8 cellular contexts compared by ENCODE assay signal in genomic region chr1:235503333-235504121, GRCh38. TPM values are rescaled to one million over a fixed set of nuclear protein-coding genes. Genes with fewer than 3 reads are reported as not detected.
A peak's percentile ranks its signal among the peaks of the same experiment; 100 is the strongest.
DNase-seq lines count a peak whose midpoint lies in the region; ATAC-seq and TF ChIP-seq lines count a peak whose summit lies in the region.

No MANE protein-coding gene starts in this region.

- WGBS in IMR-90 (ENCODE audit: extremely low coverage in 2 of 2, insufficient read length in 1 of 2), 2 experiments: 0% methylated on average over 2 of the region's 51 CpGs; no CpG with 5 or more reads in 1 of the 2 experiments

- H2BK20ac ChIP-seq in IMR-90 (ENCODE audit: low read depth, low read length): no peak overlapping the region; the same call in 1 of the 2 replicates

- H3K36me3 ChIP-seq in IMR-90 (ENCODE audit: control insufficient read depth, insufficient read depth, low read length) (no peaks in the 10 kb centered on the region), SK-N-MC (ENCODE audit: insufficient read depth, low read length) (no peaks in the 10 kb centered on the region)

- H3K4ac ChIP-seq in IMR-90 (ENCODE audit: low read depth, low read length): peak overlapping the region; percentile 83

- H3K18ac ChIP-seq in IMR-90 (ENCODE audit: low read depth, low read length): peak overlapping the region; percentile 69; the same call in 1 of the 2 replicates

- H4K5ac ChIP-seq in IMR-90 (ENCODE audit: low read depth, low read length): peak overlapping the region; percentile 52; the same call in 1 of the 2 replicates

- peaks cover 2% of the 10 kb centered on the region; the same call in 1 of the 2 replicates for H3K4me1 ChIP-seq in IMR-90 (ENCODE audit: control insufficient read depth, insufficient read depth, low read length)

- in situ Hi-C loops in IMR-90 (cut with MboI; ENCODE audit: low sequenced_read_pairs): no loop called here

- peak; percentile 65 for DNase-seq in EH (ENCODE audit: low read depth)
- DNase-seq in IMR-90: peak; percentile 41
- peak; percentile 8 for DNase-seq in SK-N-MC (ENCODE audit: low read depth, low spot score)
- DNase-seq in left colon: peak; percentile 49 to 75
- peak; percentile 51 for DNase-seq in stimulated activated CD4-positive, alpha-beta T cell treated with anti-CD3 and anti-CD28 coated beads, Interleukin-15, amount 100 ng/mL, for 24 hours

- POLR2A ChIA-PET in IMR-90 (lab: Charles Lee; ENCODE audit: unreplicated experiment): no interaction called here

- H2BK15ac ChIP-seq in IMR-90 (ENCODE audit: low read depth, low read length): no peak overlapping the region

- no peak for TF ChIP-seq POLR2A in IMR-90 (IDR thresholded peaks at IDR 0.05; ENCODE audit: low read depth, low read length)

- H3K9me1 ChIP-seq in IMR-90 (ENCODE audit: insufficient read depth, low read length): no peaks in the 10 kb centered on the region

- H4K8ac ChIP-seq in IMR-90 (ENCODE audit: low read depth in 2 of 2, low read length in 2 of 2): peak overlapping the region in 1 of 2 experiments; percentile 48; a peak in 2 of 4 replicates

- peak overlapping the region; percentile 92 for H3K9ac ChIP-seq in IMR-90 (ENCODE audit: low read depth, low read length)
- peak overlapping the region; percentile 77 for H3K9ac ChIP-seq in SK-N-MC (ENCODE audit: insufficient read length)

- no peak overlapping the region for H2AK5ac ChIP-seq in IMR-90 (ENCODE audit: low read depth, low read length)

- H3K23ac ChIP-seq in IMR-90 (ENCODE audit: low read depth, low read length): peak overlapping the region; percentile 98

- peak overlapping the region; percentile 92 for H3K14ac ChIP-seq in IMR-90 (replicated peaks; ENCODE audit: low read depth, low read length)

- peak overlapping the region; percentile 88 for H3K27ac ChIP-seq in IMR-90 (ENCODE audit: insufficient read depth, low read length)
- H3K27ac ChIP-seq in SK-N-MC: no peak overlapping the region
- H3K27ac ChIP-seq in cingulate gyrus (ENCODE audit: low read depth, low read length): peak overlapping the region; percentile 79

- no peaks in the 10 kb centered on the region for H3K27me3 ChIP-seq in IMR-90 (ENCODE audit: control insufficient read depth, insufficient read depth, low read length)

- no peak overlapping the region for H4K91ac ChIP-seq in IMR-90 (ENCODE audit: insufficient read depth, low read depth, low read length)

- peak overlapping the region; percentile 98 for H3K4me2 ChIP-seq in IMR-90 (ENCODE audit: low read depth, low read length)

- dilution Hi-C loops in IMR-90 (cut with HindIII; ENCODE audit: low sequenced_read_pairs, unreplicated experiment): no loop called here

- H2AFZ ChIP-seq in IMR-90 (replicated peaks; ENCODE audit: low read length, poor library complexity): peak overlapping the region; percentile 99

- no peak for TF ChIP-seq CTCF in IMR-90 (conservative IDR thresholded peaks at IDR 0.05; ENCODE audit: low read depth, low read length)

- H3K9me3 ChIP-seq in IMR-90 (ENCODE audit: control insufficient read depth, insufficient read depth, low read length) (no peaks in the 10 kb centered on the region), SK-N-MC (ENCODE audit: low read depth, low read length) (no peaks in the 10 kb centered on the region)

- no peak for TF ChIP-seq RAD21 in IMR-90 (IDR thresholded peaks at IDR 0.05; ENCODE audit: low read length)

- H2BK120ac ChIP-seq in IMR-90 (ENCODE audit: low read depth, low read length): 0 out of 2 replicates have a peak overlapping the region, but pooled peaks have one; percentile 64

- ATAC-seq in GM21423 (IDR thresholded peaks at IDR 0.05; ENCODE audit: unreplicated experiment): peak; percentile 13
- peak; percentile 3 for ATAC-seq in IMR-90 (ENCODE audit: low read depth)
- peak; percentile 13 for ATAC-seq in left colon
- ATAC-seq in GM18873 (IDR thresholded peaks at IDR 0.05; ENCODE audit: low FRiP score, unreplicated experiment): no peak

- H3K79me1 ChIP-seq in IMR-90 (ENCODE audit: low read depth in 1 of 2, low read length in 2 of 2): peaks cover 13 to 34% of the 10 kb centered on the region in 2 experiments; a peak in 3 of 4 replicates

- peak overlapping the region; percentile 88 for H3K56ac ChIP-seq in IMR-90 (ENCODE audit: extremely low read depth, insufficient read depth, low read length)

- intact Hi-C loops in IMR-90 (cut with micrococcal nuclease) (loop anchor here (2.0 to 5.0 kb wide), 2 partner anchors 251 to 279 kb away; no protein-coding TSS in a partner anchor), left colon (cut with DNase I, micrococcal nuclease) (no loop called here)

- peaks cover 16% of the 10 kb centered on the region; the same call in 1 of the 2 replicates for H4K20me1 ChIP-seq in IMR-90 (ENCODE audit: insufficient read depth, low read length)

- H2BK5ac ChIP-seq in IMR-90 (ENCODE audit: low read depth, low read length, poor library complexity, severe bottlenecking): peak overlapping the region; percentile 87

- H2AK9ac ChIP-seq in IMR-90 (replicated peaks; ENCODE audit: low read depth, low read length, poor library complexity): peak overlapping the region; percentile 80

- no TSS peak for BruUV-seq in IMR-90 (replicated peaks; lab: Mats Ljungman, UMichigan)

- peak overlapping the region; percentile 75 for H3K4me3 ChIP-seq in IMR-90 (ENCODE audit: insufficient read depth, low read depth, low read length)
- peak overlapping the region; percentile 86 for H3K4me3 ChIP-seq in SK-N-MC

- CTCF ChIA-PET in IMR-90 (lab: Yijun Ruan, JAX): interaction anchor here (1.0 to 1.6 kb wide), 3 partner anchors 12 to 468 kb away, joined by 3 to 7 read pairs (median 5); no protein-coding TSS in a partner anchor

TF ChIP-seq in IMR-90, 13 proteins besides CTCF, POLR2A, EP300 and RAD21:
- TF ChIP-seq MXI1 (IDR thresholded peaks at IDR 0.05; ENCODE audit: borderline replicate concordance, low read depth, low read length): peak; percentile 31; the same call in 1 of the 2 replicates
- no peak for TF ChIP-seq SMC3 (IDR thresholded peaks at IDR 0.05; ENCODE audit: low read depth, low read length)

RNA-seq across cellular contexts. Expression of gene B3GALNT2, which starts 0.7 kb away (rescaled TPM):
- total RNA-seq in IMR-90 (2012; rRNA removed) (32.8 and 39.4 TPM in 2 replicates), left colon (10 to 100 TPM; 18.6 to 18.7 TPM)
- polyA plus RNA-seq in IMR-90 (2012; rRNA removed): 9.5 and 11.0 TPM in 2 replicates
- polyA plus RNA-seq in IMR-90 (2012; cell fraction: cytosol; rRNA removed): 4.2 and 4.9 TPM in 2 replicates
- 4.3 and 13.1 TPM in 2 replicates for polyA plus RNA-seq in IMR-90 (2012; cell fraction: nucleus; rRNA removed; ENCODE audit: low replicate concordance)

Comparison
In these comparisons a context has a peak if more than half of its experiments do, and no peak if none do; other contexts are left out.
1. DNase-seq: peak in every context shown above with its lines; median percentile 65 in EH; 62 in left colon; 51 in stimulated activated CD4-positive, alpha-beta T cell treated with anti-CD3 and anti-CD28 coated beads, Interleukin-15, amount 100 ng/mL, for 24 hours; 41 in IMR-90; 8 in SK-N-MC.